8 cellular contexts compared by ENCODE assay signal in the genomic region with DNA sequence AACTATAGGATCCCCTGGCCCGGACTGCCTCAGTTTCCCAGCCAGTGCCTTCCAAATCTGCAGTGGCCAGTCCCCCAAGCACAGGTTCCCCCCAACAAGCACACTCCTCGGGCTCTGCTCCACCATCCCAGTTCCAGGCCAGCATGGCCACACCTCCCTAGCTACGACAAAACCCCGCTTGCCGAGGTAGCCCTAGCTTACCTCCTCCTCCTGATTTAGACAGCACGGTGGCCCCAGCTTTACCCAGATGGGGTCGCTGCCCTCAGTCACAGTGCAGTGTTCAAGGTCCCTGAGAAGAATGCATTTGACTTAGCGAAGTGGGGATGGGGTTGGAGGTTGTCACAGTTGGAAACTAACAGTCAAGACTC. TPM values are rescaled to one million over a fixed set of nuclear protein-coding genes. Genes with fewer than 3 reads are reported as not detected.
DNase-seq lines count a peak whose midpoint lies in the region; ATAC-seq and TF ChIP-seq lines count a peak whose summit lies in the region.

No MANE protein-coding gene starts in this region.

- ATAC-seq in memory B cell (ENCODE audit: low read depth) (no peak), HG02798 (IDR thresholded peaks at IDR 0.05; ENCODE audit: poor library complexity, unreplicated experiment) (no peak)

- peak overlapping the region; percentile 83 for H3K4me3 Mint-ChIP-seq in activated naive CD8-positive, alpha-beta T cell
- H3K4me3 Mint-ChIP-seq in activated naive CD8-positive, alpha-beta T cell treated with anti-CD3 and anti-CD28 coated beads for 36 hours, result no peak overlapping the region
- H3K4me3 Mint-ChIP-seq in brain (peak overlapping the region; percentile 91 to 96 (median 93)), memory B cell (peak overlapping the region; percentile 96), type B pancreatic cell (peak overlapping the region; percentile 96)

- no peaks in the 10 kb centered on the region for H3K36me3 Mint-ChIP-seq in activated naive CD8-positive, alpha-beta T cell
- H3K36me3 Mint-ChIP-seq in activated naive CD8-positive, alpha-beta T cell treated with anti-CD3 and anti-CD28 coated beads for 36 hours, result peaks cover 1% of the 10 kb centered on the region
- no peaks in the 10 kb centered on the region for H3K36me3 Mint-ChIP-seq in brain
- H3K36me3 Mint-ChIP-seq in memory B cell, result no peaks in the 10 kb centered on the region
- peaks cover 5% of the 10 kb centered on the region for H3K36me3 Mint-ChIP-seq in type B pancreatic cell

- no peak overlapping the region for H3K27ac Mint-ChIP-seq in activated naive CD8-positive, alpha-beta T cell
- H3K27ac Mint-ChIP-seq in activated naive CD8-positive, alpha-beta T cell treated with anti-CD3 and anti-CD28 coated beads for 36 hours, result no peak overlapping the region
- H3K27ac Mint-ChIP-seq in brain (peak overlapping the region in 2 of 5 experiments; percentile 34 to 52), memory B cell (peak overlapping the region; percentile 94), type B pancreatic cell (peak overlapping the region; percentile 96)

- DNase-seq in activated naive CD8-positive, alpha-beta T cell treated with anti-CD3 and anti-CD28 coated beads for 36 hours, result no peak
- no peak for DNase-seq in memory B cell (ENCODE audit: low spot score in 2 of 2)
- DNase-seq in type B pancreatic cell (ENCODE audit: extremely low spot score, unreplicated experiment), result no peak
- DNase-seq in stimulated activated CD4-positive, alpha-beta T cell treated with anti-CD3 and anti-CD28 coated beads, Interleukin-4, amount 100 ng/mL, for 24 hours, result no peak
- no peak for DNase-seq in KBM-7

- H3K27me3 Mint-ChIP-seq in activated naive CD8-positive, alpha-beta T cell, result no peaks in the 10 kb centered on the region
- H3K27me3 Mint-ChIP-seq in activated naive CD8-positive, alpha-beta T cell treated with anti-CD3 and anti-CD28 coated beads for 36 hours, result peaks cover 20% of the 10 kb centered on the region
- H3K27me3 Mint-ChIP-seq in brain, result peaks cover 7% of the 10 kb centered on the region
- no peaks in the 10 kb centered on the region for H3K27me3 Mint-ChIP-seq in memory B cell
- H3K27me3 Mint-ChIP-seq in type B pancreatic cell, result peaks cover 25% of the 10 kb centered on the region

- in situ Hi-C loops in KBM-7 (cut with MboI; ENCODE audit: low pct_unique_long_range_greater_than_20kb, low sequenced_read_pairs), result no loop called here

- TF ChIP-seq CTCF in brain (conservative IDR thresholded peaks at IDR 0.05) (no peak), type B pancreatic cell (conservative IDR thresholded peaks at IDR 0.05) (no peak)

- H3K4me1 Mint-ChIP-seq in activated naive CD8-positive, alpha-beta T cell (ENCODE audit: low read depth), result peaks cover 39% of the 10 kb centered on the region
- H3K4me1 Mint-ChIP-seq in activated naive CD8-positive, alpha-beta T cell treated with anti-CD3 and anti-CD28 coated beads for 36 hours, result peaks cover 19% of the 10 kb centered on the region
- H3K4me1 Mint-ChIP-seq in brain (peaks cover 21% of the 10 kb centered on the region), memory B cell (peaks cover 34% of the 10 kb centered on the region), type B pancreatic cell (ENCODE audit: unreplicated experiment) (peaks cover 9% of the 10 kb centered on the region)

- H3K9me3 Mint-ChIP-seq in activated naive CD8-positive, alpha-beta T cell (ENCODE audit: low read depth), result no peaks in the 10 kb centered on the region
- H3K9me3 Mint-ChIP-seq in activated naive CD8-positive, alpha-beta T cell treated with anti-CD3 and anti-CD28 coated beads for 36 hours, result no peaks in the 10 kb centered on the region
- H3K9me3 Mint-ChIP-seq in brain (no peaks in the 10 kb centered on the region), memory B cell (no peaks in the 10 kb centered on the region), type B pancreatic cell (no peaks in the 10 kb centered on the region)

RNA-seq across cellular contexts. Expression of gene GARNL3, which starts 40.8 kb away (rescaled TPM):
- total RNA-seq in activated naive CD8-positive, alpha-beta T cell treated with anti-CD3 and anti-CD28 coated beads for 36 hours, result 1 to 10 TPM; 2.0 TPM
- 7.5 TPM for polyA plus RNA-seq in brain (ENCODE audit: insufficient read depth, low read depth, low replicate concordance)
- 11.1 and 19.7 TPM in 2 replicates for total RNA-seq in type B pancreatic cell (ENCODE audit: low replicate concordance)

Comparison
In these comparisons a context has a peak if more than half of its experiments do, and no peak if none do; other contexts are left out.
1. H3K27ac Mint-ChIP-seq: peak in memory B cell (single experiment) and type B pancreatic cell (single experiment); none in activated naive CD8-positive, alpha-beta T cell (single experiment) and activated naive CD8-positive, alpha-beta T cell treated with anti-CD3 and anti-CD28 coated beads for 36 hours (single experiment).